In the genomic region with DNA sequence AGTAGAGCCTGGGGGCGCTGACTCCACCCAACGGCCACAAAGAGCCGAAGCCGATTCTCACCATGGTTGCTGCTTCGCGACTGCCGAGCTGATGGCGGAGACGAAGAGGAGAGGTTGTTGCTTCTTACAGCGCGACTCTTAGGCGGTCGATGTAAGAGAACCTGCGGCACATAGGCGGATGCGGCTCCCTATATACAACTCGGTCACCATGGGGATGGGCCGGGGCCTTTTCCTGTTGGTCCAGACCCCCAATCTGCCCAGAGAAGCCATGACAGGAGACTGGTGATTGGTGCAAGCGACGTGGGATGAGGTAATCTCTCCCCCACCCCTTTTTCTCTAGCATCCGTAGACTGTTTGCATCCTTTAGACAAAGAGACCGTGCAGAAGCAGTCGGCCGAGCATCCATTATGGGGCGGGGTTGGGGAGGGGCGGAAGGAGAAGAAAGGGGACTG, we compare ENCODE assay signal across 8 cellular contexts. TPM values are rescaled to one million over a fixed set of nuclear protein-coding genes. Genes with fewer than 3 reads are reported as not detected.
DNase-seq lines count a peak whose midpoint lies in the region; ATAC-seq and TF ChIP-seq lines count a peak whose summit lies in the region.

A gene (minus strand): TSS at position 165 of the 452 bp plus-strand sequence. CDS start 101 bp downstream, at position 64.

- H4K20me1 ChIP-seq in OCI-LY3 (ENCODE audit: insufficient read depth, low read length): peaks cover 5% of the 10 kb centered on the region; the same call in 1 of the 2 replicates

- 0 out of 2 replicates have a peak, but pooled peaks have one; percentile 12 for TF ChIP-seq CTCF in OCI-LY3 (IDR thresholded peaks at IDR 0.05; ENCODE audit: low read depth, low read length)

- H2AFZ ChIP-seq in OCI-LY3 (ENCODE audit: low read depth, low read length): peak within 1 kb of the TSS; percentile 71

- no peaks in the 10 kb centered on the region for H3K27me3 ChIP-seq in OCI-LY3 (ENCODE audit: low read depth, low read length)

- H3K27ac ChIP-seq in OCI-LY3 (ENCODE audit: low read length): peak within 1 kb of the TSS; percentile 83
- peak within 1 kb of the TSS; percentile 64 for H3K27ac ChIP-seq in epithelial cell of prostate

- DNase-seq in D341Med (ENCODE audit: low spot score): peak; percentile 94
- DNase-seq in HuH-7 (ENCODE audit: low spot score): peak; percentile 74
- DNase-seq in activated T-cell treated with anti-CD3 and anti-CD28 coated beads for 48 hours (ENCODE audit: low read depth): peak; percentile 85
- peak; percentile 89 for DNase-seq in epithelial cell of prostate (ENCODE audit: low read depth, low spot score)
- peak; percentile 94 for DNase-seq in mucosa of gallbladder (ENCODE audit: low spot score)
- DNase-seq in stimulated activated CD8-positive, alpha-beta memory T cell treated with anti-CD3 and anti-CD28 coated beads, Interleukin-4, amount 100 ng/mL, for 48 hours: peak; percentile 94

- H3K4me1 ChIP-seq in OCI-LY3 (ENCODE audit: low read length): peaks cover 27% of the 10 kb centered on the region

- ATAC-seq in GM21515 (IDR thresholded peaks at IDR 0.05; ENCODE audit: unreplicated experiment): peak; percentile 92

- H3K4me3 ChIP-seq in OCI-LY3 (ENCODE audit: low read length): peak within 1 kb of the TSS; percentile 86

- H3K36me3 ChIP-seq in OCI-LY3 (replicated peaks; ENCODE audit: low read depth, low read length): peaks cover 6% of the 10 kb centered on the region

- peaks cover 4% of the 10 kb centered on the region for H3K79me2 ChIP-seq in OCI-LY3 (ENCODE audit: low read length)

- no peaks in the 10 kb centered on the region for H3K9me3 ChIP-seq in OCI-LY3 (ENCODE audit: insufficient read depth, low read length)

- peak within 1 kb of the TSS; percentile 77 for H3K9ac ChIP-seq in OCI-LY3 (ENCODE audit: low read length)

- peak within 1 kb of the TSS; percentile 76 for H3K4me2 ChIP-seq in OCI-LY3 (ENCODE audit: low read length)

RNA-seq across cellular contexts. Expression of the gene that starts here (rescaled TPM):
- 155 TPM for total RNA-seq in mucosa of gallbladder

Comparison
In these comparisons a context has a peak if more than half of its experiments do, and no peak if none do; other contexts are left out.
1. Peak in every context shown above with its lines: DNase-seq, ATAC-seq, H3K4me3 ChIP-seq and H3K27ac ChIP-seq.